ENCODE assay signal across 8 cellular contexts in genomic region chr5:84382363-84383295, GRCh38. TPM values are rescaled to one million over a fixed set of nuclear protein-coding genes. Genes with fewer than 3 reads are reported as not detected.
DNase-seq lines count a peak whose midpoint lies in the region; ATAC-seq and TF ChIP-seq lines count a peak whose summit lies in the region.

No MANE protein-coding gene starts in this region.

- peak in 2 of 3 donors; percentile 25 for TF ChIP-seq POLR2A in body of pancreas (IDR thresholded peaks at IDR 0.05)

- H3K27ac ChIP-seq in body of pancreas: no peak overlapping the region
- no peak overlapping the region for H3K27ac ChIP-seq in Karpas-422 (ENCODE audit: low read length)
- H3K27ac ChIP-seq in OCI-LY7 (ENCODE audit: low read depth, low read length, poor library complexity, severe bottlenecking): no peak overlapping the region

- H3K27me3 ChIP-seq in body of pancreas (peaks cover 0 to 10% of the 10 kb centered on the region in 2 donors), iPS-15b (ENCODE audit: control insufficient read depth, insufficient read depth, low read length) (no peaks in the 10 kb centered on the region), Karpas-422 (ENCODE audit: low read length) (no peaks in the 10 kb centered on the region)

- 1% methylated on average over 30 to 45 of the region's 45 CpGs for WGBS in body of pancreas, 2 donors

- H3K9ac ChIP-seq in iPS-15b (ENCODE audit: low read depth, low read length) (peak overlapping the region; percentile 81), Karpas-422 (ENCODE audit: low read length) (no peak overlapping the region)

- H3K9me3 ChIP-seq in body of pancreas (no peaks in the 10 kb centered on the region), iPS-15b (ENCODE audit: control insufficient read depth, insufficient read depth, low read length) (no peaks in the 10 kb centered on the region), Karpas-422 (ENCODE audit: low read length) (peaks cover 6% of the 10 kb centered on the region; the same call in 1 of the 2 replicates), OCI-LY7 (ENCODE audit: low read length) (no peaks in the 10 kb centered on the region)

- no peak overlapping the region for H3K4me3 ChIP-seq in body of pancreas
- peak overlapping the region; percentile 74 for H3K4me3 ChIP-seq in iPS-15b (ENCODE audit: low read depth, low read length)
- H3K4me3 ChIP-seq in skeletal muscle cell (ENCODE audit: low read depth, low read length): peak overlapping the region; percentile 65
- no peak overlapping the region for H3K4me3 ChIP-seq in Karpas-422 (ENCODE audit: low read length)
- H3K4me3 ChIP-seq in OCI-LY7 (ENCODE audit: low read depth, low read length, poor library complexity, severe bottlenecking): no peak overlapping the region

- POLR2A ChIA-PET in OCI-LY7 (lab: Charles Lee): no interaction called here

- no peaks in the 10 kb centered on the region for H3K9me2 ChIP-seq in Karpas-422 (replicated peaks; ENCODE audit: insufficient read depth, low read length)
- no peaks in the 10 kb centered on the region for H3K9me2 ChIP-seq in OCI-LY7 (ENCODE audit: insufficient read depth, low read length)

- TF ChIP-seq CTCF in body of pancreas (IDR thresholded peaks at IDR 0.05) (no peak), OCI-LY7 (conservative IDR thresholded peaks at IDR 0.05; ENCODE audit: low read length) (no peak)

- intact Hi-C loops in body of pancreas (cut with DNase I): no loop called here
- intact Hi-C loops in OCI-LY7 (cut with micrococcal nuclease; ENCODE audit: unreplicated experiment): no loop called here

- H4K20me1 ChIP-seq in Karpas-422 (ENCODE audit: insufficient read depth, low read depth, low read length) (no peaks in the 10 kb centered on the region), OCI-LY7 (ENCODE audit: insufficient read depth, low read length) (no peaks in the 10 kb centered on the region)

- H3K4me2 ChIP-seq in Karpas-422 (ENCODE audit: low read depth, low read length, poor library complexity, severe bottlenecking) (no peak overlapping the region), OCI-LY7 (ENCODE audit: low read length) (no peak overlapping the region)

- peak; percentile 30 for ATAC-seq in body of pancreas
- no peak for ATAC-seq in HG02571 (IDR thresholded peaks at IDR 0.05; ENCODE audit: unreplicated experiment)

- H3K36me3 ChIP-seq in body of pancreas (replicated peaks in 1 of 2; ENCODE audit: insufficient read depth in 1 of 2, low read depth in 2 of 2) (no peaks in the 10 kb centered on the region), iPS-15b (ENCODE audit: control insufficient read depth, insufficient read depth, low read length) (no peaks in the 10 kb centered on the region), Karpas-422 (ENCODE audit: insufficient read depth, low read length) (no peaks in the 10 kb centered on the region), OCI-LY7 (ENCODE audit: insufficient read depth, low read length) (no peaks in the 10 kb centered on the region)

- CTCF ChIA-PET in OCI-LY7 (lab: Charles Lee; ENCODE audit: unreplicated experiment): no interaction called here

- BruUV-seq in OCI-LY7 (replicated peaks; lab: Mats Ljungman, UMichigan): no TSS peak

- H3K4me1 ChIP-seq in body of pancreas: peaks cover 29% of the 10 kb centered on the region
- H3K4me1 ChIP-seq in iPS-15b (ENCODE audit: control insufficient read depth, insufficient read depth, low read length): peaks cover 7% of the 10 kb centered on the region
- no peaks in the 10 kb centered on the region for H3K4me1 ChIP-seq in Karpas-422 (ENCODE audit: low read length)
- H3K4me1 ChIP-seq in OCI-LY7 (ENCODE audit: insufficient read depth, low read length, poor library complexity, severe bottlenecking): no peaks in the 10 kb centered on the region

- H2AFZ ChIP-seq in Karpas-422 (ENCODE audit: low read length) (no peak overlapping the region), OCI-LY7 (ENCODE audit: low read length) (no peak overlapping the region)

- DNase-seq in DMS53 (lab: John Stamatoyannopoulos, UW): peak; percentile 92
- DNase-seq in NCI-H2227 (lab: John Stamatoyannopoulos, UW; ENCODE audit: unreplicated experiment): peak; percentile 59
- DNase-seq in body of pancreas: peak in 3 of 4 donors; percentile 13 to 40 (median 21)
- DNase-seq in skeletal muscle cell (ENCODE audit: low read depth): no peak
- no peak for DNase-seq in Karpas-422
- no peak for DNase-seq in OCI-LY7 (ENCODE audit: low spot score)

- H3K79me2 ChIP-seq in Karpas-422 (ENCODE audit: low read length) (no peaks in the 10 kb centered on the region), OCI-LY7 (ENCODE audit: insufficient read depth, low read depth, low read length) (no peaks in the 10 kb centered on the region)

RNA-seq across cellular contexts. Expression of gene EDIL3, which starts 2.1 kb away (rescaled TPM):
- 1 to 10 TPM; 2.3 to 4.7 TPM for total RNA-seq in body of pancreas
- total RNA-seq in Karpas-422 (2014; rRNA removed; shearing (Covaris generic); ENCODE audit: low replicate concordance): not detected in 2 replicates
- not detected in 2 replicates for total RNA-seq in OCI-LY7 (2014; rRNA removed; shearing (Covaris generic))
- total RNA-seq in OCI-LY7 (2022): not detected in 2 replicates

Comparison
In these comparisons a context has a peak if more than half of its experiments do, and no peak if none do; other contexts are left out.
1. DNase-seq: peak in DMS53 (single experiment), NCI-H2227 (single experiment) and body of pancreas (3 of 4); none in skeletal muscle cell (single experiment), Karpas-422 (single experiment) and OCI-LY7 (single experiment).
2. H3K4me3 ChIP-seq: peak in iPS-15b (single experiment) and skeletal muscle cell (single experiment); none in body of pancreas (0 of 2), Karpas-422 (single experiment) and OCI-LY7 (single experiment).